In the genomic region with DNA sequence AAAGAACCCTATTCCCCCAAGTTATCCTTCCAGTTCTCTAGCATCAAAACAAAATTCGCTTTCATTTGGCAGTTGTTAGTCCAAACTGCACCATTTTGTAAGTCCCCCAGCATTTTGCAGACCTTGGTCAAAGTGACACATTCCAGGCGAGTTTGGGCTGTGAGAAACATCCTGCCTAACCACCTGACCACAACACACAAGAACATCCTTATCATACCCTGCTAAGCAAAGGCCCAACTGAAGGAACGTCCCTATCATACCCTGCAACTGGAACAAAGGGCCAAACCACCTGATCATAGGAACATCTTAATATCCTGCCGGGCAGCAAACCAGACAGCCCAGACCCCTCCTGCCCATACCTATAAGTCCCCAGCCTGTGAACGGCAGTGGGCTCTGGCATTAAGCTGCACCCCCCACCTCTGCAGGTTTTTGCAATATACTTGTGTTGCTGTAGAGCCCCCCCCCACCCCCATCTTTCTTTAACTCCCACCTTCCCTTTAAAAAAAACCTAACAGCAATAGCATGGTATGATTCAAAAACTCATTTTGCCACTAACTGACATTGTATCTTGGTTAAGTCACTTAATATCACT, we compare ENCODE assay signal across 1 cellular context.
TF ChIP-seq lines count a peak whose summit lies in the region.

No MANE protein-coding gene starts in this region.

TF ChIP-seq in HepG2, 621 proteins besides CTCF, POLR2A, EP300 and RAD21 (continued from another document):
- TF ChIP-seq, protein P1, sequence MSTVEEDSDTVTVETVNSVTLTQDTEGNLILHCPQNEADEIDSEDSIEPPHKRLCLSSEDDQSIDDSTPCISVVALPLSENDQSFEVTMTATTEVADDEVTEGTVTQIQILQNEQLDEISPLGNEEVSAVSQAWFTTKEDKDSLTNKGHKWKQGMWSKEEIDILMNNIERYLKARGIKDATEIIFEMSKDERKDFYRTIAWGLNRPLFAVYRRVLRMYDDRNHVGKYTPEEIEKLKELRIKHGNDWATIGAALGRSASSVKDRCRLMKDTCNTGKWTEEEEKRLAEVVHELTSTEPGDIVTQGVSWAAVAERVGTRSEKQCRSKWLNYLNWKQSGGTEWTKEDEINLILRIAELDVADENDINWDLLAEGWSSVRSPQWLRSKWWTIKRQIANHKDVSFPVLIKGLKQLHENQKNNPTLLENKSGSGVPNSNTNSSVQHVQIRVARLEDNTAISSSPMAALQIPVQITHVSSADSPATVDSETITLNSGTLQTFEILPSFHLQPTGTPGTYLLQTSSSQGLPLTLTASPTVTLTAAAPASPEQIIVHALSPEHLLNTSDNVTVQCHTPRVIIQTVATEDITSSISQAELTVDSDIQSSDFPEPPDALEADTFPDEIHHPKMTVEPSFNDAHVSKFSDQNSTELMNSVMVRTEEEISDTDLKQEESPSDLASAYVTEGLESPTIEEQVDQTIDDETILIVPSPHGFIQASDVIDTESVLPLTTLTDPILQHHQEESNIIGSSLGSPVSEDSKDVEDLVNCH (CRISPR knock-in tag; IDR thresholded peaks at IDR 0.05) = no peak
- TF ChIP-seq NPAS2 (CRISPR knock-in tag; IDR thresholded peaks at IDR 0.05; ENCODE audit: borderline replicate concordance) (no peak), ZNF749 (CRISPR knock-in tag; IDR thresholded peaks at IDR 0.05; ENCODE audit: borderline replicate concordance) (no peak), ZMYM4 (CRISPR knock-in tag; IDR thresholded peaks at IDR 0.05) (peak; percentile 25; the same call in 1 of the 2 replicates), NBN (conservative IDR thresholded peaks at IDR 0.05) (no peak), SP2 (CRISPR knock-in tag; IDR thresholded peaks at IDR 0.05) (no peak), RORA (CRISPR knock-in tag; IDR thresholded peaks at IDR 0.05) (no peak), ZNF879 (CRISPR knock-in tag; IDR thresholded peaks at IDR 0.05) (no peak)
- TF ChIP-seq, protein P2, sequence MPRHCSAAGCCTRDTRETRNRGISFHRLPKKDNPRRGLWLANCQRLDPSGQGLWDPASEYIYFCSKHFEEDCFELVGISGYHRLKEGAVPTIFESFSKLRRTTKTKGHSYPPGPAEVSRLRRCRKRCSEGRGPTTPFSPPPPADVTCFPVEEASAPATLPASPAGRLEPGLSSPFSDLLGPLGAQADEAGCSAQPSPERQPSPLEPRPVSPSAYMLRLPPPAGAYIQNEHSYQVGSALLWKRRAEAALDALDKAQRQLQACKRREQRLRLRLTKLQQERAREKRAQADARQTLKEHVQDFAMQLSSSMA (CRISPR knock-in tag; IDR thresholded peaks at IDR 0.05) = no peak
- TF ChIP-seq, protein P3, sequence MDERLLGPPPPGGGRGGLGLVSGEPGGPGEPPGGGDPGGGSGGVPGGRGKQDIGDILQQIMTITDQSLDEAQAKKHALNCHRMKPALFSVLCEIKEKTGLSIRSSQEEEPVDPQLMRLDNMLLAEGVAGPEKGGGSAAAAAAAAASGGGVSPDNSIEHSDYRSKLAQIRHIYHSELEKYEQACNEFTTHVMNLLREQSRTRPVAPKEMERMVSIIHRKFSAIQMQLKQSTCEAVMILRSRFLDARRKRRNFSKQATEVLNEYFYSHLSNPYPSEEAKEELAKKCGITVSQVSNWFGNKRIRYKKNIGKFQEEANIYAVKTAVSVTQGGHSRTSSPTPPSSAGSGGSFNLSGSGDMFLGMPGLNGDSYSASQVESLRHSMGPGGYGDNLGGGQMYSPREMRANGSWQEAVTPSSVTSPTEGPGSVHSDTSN (CRISPR knock-in tag; IDR thresholded peaks at IDR 0.05) = no peak
- TF ChIP-seq, protein P4, sequence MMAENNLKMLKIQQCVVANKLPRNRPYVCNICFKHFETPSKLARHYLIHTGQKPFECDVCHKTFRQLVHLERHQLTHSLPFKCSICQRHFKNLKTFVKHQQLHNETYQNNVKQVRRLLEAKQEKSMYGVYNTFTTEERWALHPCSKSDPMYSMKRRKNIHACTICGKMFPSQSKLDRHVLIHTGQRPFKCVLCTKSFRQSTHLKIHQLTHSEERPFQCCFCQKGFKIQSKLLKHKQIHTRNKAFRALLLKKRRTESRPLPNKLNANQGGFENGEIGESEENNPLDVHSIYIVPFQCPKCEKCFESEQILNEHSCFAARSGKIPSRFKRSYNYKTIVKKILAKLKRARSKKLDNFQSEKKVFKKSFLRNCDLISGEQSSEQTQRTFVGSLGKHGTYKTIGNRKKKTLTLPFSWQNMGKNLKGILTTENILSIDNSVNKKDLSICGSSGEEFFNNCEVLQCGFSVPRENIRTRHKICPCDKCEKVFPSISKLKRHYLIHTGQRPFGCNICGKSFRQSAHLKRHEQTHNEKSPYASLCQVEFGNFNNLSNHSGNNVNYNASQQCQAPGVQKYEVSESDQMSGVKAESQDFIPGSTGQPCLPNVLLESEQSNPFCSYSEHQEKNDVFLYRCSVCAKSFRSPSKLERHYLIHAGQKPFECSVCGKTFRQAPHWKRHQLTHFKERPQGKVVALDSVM (CRISPR knock-in tag; IDR thresholded peaks at IDR 0.05) = no peak
- TF ChIP-seq, protein P5, sequence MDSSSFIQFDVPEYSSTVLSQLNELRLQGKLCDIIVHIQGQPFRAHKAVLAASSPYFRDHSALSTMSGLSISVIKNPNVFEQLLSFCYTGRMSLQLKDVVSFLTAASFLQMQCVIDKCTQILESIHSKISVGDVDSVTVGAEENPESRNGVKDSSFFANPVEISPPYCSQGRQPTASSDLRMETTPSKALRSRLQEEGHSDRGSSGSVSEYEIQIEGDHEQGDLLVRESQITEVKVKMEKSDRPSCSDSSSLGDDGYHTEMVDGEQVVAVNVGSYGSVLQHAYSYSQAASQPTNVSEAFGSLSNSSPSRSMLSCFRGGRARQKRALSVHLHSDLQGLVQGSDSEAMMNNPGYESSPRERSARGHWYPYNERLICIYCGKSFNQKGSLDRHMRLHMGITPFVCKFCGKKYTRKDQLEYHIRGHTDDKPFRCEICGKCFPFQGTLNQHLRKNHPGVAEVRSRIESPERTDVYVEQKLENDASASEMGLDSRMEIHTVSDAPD (CRISPR knock-in tag; IDR thresholded peaks at IDR 0.05) = no peak
